12 cellular contexts compared by ENCODE assay signal in the genomic region with DNA sequence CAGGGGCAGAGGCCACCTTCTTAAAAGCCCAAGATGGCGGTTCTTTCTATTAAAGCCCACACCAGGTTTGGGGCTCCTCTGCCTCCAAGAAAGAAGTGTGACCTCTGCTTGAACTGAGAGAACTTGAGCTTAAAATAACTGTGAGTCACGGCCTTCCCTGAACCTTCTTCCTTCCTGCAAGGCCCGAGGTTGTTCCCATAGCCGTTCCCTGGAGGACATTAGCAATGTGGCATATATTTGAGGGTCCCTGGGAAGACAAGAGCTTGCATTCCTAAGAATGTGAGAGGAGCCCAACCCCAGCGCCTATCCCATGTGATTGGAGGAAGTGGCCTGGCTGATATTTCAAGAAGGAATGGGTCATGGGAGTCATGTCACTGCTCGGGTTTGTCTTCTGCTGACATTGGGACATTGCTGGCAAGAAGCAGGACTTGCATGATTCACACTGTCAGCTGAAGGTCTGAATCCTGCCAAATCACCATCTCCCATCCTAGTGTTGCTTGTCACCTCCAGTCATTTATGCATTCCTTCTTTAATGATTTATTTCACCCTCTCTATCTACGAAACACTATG.
DNase-seq lines count a peak whose midpoint lies in the region; ATAC-seq and TF ChIP-seq lines count a peak whose summit lies in the region.
"Had no signal": no experiment of that assay in that cellular context is flagged by ENCODE, and none has a peak within 500 bp of the region (broad histone marks: within the 10 kb centered on the region; RNA-seq: fewer than 3 reads in every experiment).

No MANE protein-coding gene starts in this region.

- TF ChIP-seq CTCF in SK-N-SH (IDR thresholded peaks at IDR 0.05) (no peak), psoas muscle (IDR thresholded peaks at IDR 0.05) (no peak), GM13977 (IDR thresholded peaks at IDR 0.05; ENCODE audit: extremely low read depth, insufficient read depth, missing control alignments) (no peak)

- POLR2A ChIA-PET in SK-N-SH (lab: Yijun Ruan, JAX) = no interaction called here

- H3K27me3 ChIP-seq in SK-N-SH (ENCODE audit: insufficient read depth) = no peaks in the 10 kb centered on the region
- no peaks in the 10 kb centered on the region for H3K27me3 ChIP-seq in psoas muscle (ENCODE audit: insufficient read depth in 3 of 3, low read length in 2 of 3)
- H3K27me3 ChIP-seq: neutrophil had no signal

- no peaks in the 10 kb centered on the region for H3K9me3 ChIP-seq in SK-N-SH
- no peaks in the 10 kb centered on the region for H3K9me3 ChIP-seq in psoas muscle
- H3K9me3 ChIP-seq: neutrophil had no signal

- TF ChIP-seq EP300 in SK-N-SH (IDR thresholded peaks at IDR 0.05; ENCODE audit: borderline replicate concordance in 1 of 2, low read depth in 1 of 2, low read length in 1 of 2) = no peak; a peak in 1 of 4 replicates

- TF ChIP-seq RAD21 in SK-N-SH (IDR thresholded peaks at IDR 0.05; ENCODE audit: low read length) = no peak

- in situ Hi-C loops in GM13977 (cut with MboI; ENCODE audit: low pct_unique_long_range_greater_than_20kb, low sequenced_read_pairs, unreplicated experiment) = no loop called here

- 42% methylated on average over 7 of the region's 7 CpGs for WGBS in SK-N-SH (ENCODE audit: low lambda C conversion rate)
- 24 to 31% (median 28%) methylated on average over 7 of the region's 7 CpGs for WGBS in psoas muscle, 3 donors

- H3K9ac ChIP-seq in SK-N-SH = peak overlapping the region; percentile 1; the same call in 1 of the 2 replicates

- H4K20me1 ChIP-seq in SK-N-SH (ENCODE audit: insufficient read depth) = no peaks in the 10 kb centered on the region

- CTCF ChIA-PET in SK-N-SH (lab: Yijun Ruan, JAX) = interaction anchor here (0.6 to 2.5 kb wide), 2 partner anchors 21 to 122 kb away, joined by 3 to 10 read pairs; no protein-coding TSS in a partner anchor

- no peaks in the 10 kb centered on the region for H3K9me2 ChIP-seq in SK-N-SH

- DNase-seq in ELR (ENCODE audit: low read depth) (peak; percentile 86), SK-N-SH (no peak), glomerular endothelial cell (ENCODE audit: extremely low read depth, low read depth, low spot score) (peak; percentile 54), psoas muscle (peak; percentile 62 to 63), dedifferentiated amniotic fluid mesenchymal stem cell (ENCODE audit: extremely low spot score) (no peak), GM13977 (ENCODE audit: low spot score) (no peak)
- DNase-seq: DMS79 treated with DMSO at 0.1 percent for 48 hours, erythroblast, NCI-H2081 treated with DMSO at 0.1 percent for 48 hours had no signal

- intact Hi-C loops in psoas muscle (cut with DNase I) = loop anchor here in 1 of 2 donors (5.0 kb wide), 1 partner anchor 62 kb away; no protein-coding TSS in a partner anchor

- H3K4me3 ChIP-seq in SK-N-SH (ENCODE audit: low read depth in 2 of 2, low read length in 1 of 2) (no peak overlapping the region), psoas muscle (no peak overlapping the region)

- H3K4me1 ChIP-seq in SK-N-SH (ENCODE audit: control insufficient read depth in 1 of 2, insufficient read depth in 2 of 2, low read depth in 1 of 2, low read length in 1 of 2) (peaks cover 3 to 13% of the 10 kb centered on the region in 2 experiments; a peak in 3 of 4 replicates), psoas muscle (peaks cover 18% of the 10 kb centered on the region)

- peak overlapping the region; percentile 34 for H3K4me2 ChIP-seq in SK-N-SH

- H3K79me2 ChIP-seq in SK-N-SH (ENCODE audit: insufficient read depth) = no peaks in the 10 kb centered on the region

- H2AFZ ChIP-seq in SK-N-SH (ENCODE audit: low read depth) = peak overlapping the region; percentile 58

- peak overlapping the region in 1 of 2 experiments; percentile 73; a peak in 2 of 4 replicates for H3K27ac ChIP-seq in SK-N-SH (ENCODE audit: low read depth in 2 of 2, low read length in 1 of 2)
- peak overlapping the region; percentile 58 for H3K27ac ChIP-seq in psoas muscle
- H3K27ac ChIP-seq: neutrophil had no signal

- no peaks in the 10 kb centered on the region for H3F3A ChIP-seq in SK-N-SH (replicated peaks; ENCODE audit: insufficient read depth)

- peak; percentile 91 to 99 (median 96) for ATAC-seq in psoas muscle
- no peak for ATAC-seq in GM19395 (IDR thresholded peaks at IDR 0.05; ENCODE audit: unreplicated experiment)
- ATAC-seq in HG03521 (IDR thresholded peaks at IDR 0.05; ENCODE audit: unreplicated experiment) = no peak

- H3K36me3 ChIP-seq in SK-N-SH (replicated peaks in 1 of 2; ENCODE audit: control insufficient read depth in 1 of 2, insufficient read depth in 2 of 2, low read length in 1 of 2) = no peaks in the 10 kb centered on the region
- no peaks in the 10 kb centered on the region for H3K36me3 ChIP-seq in psoas muscle (ENCODE audit: insufficient read depth in 1 of 2, low read depth in 1 of 2)
- H3K36me3 ChIP-seq: neutrophil had no signal

TF ChIP-seq in SK-N-SH, 30 proteins besides CTCF, POLR2A, EP300 and RAD21:
- TF ChIP-seq MEF2A (IDR thresholded peaks at IDR 0.05; ENCODE audit: borderline replicate concordance, low read depth) (peak; percentile 87), NRF1 (IDR thresholded peaks at IDR 0.05; ENCODE audit: low read depth, low read length) (no peak), FOXJ3 (CRISPR knock-in tag; IDR thresholded peaks at IDR 0.05) (no peak), YY1 (IDR thresholded peaks at IDR 0.05; ENCODE audit: low read depth) (peak; percentile 31; the same call in 1 of the 2 replicates), FOSL2 (IDR thresholded peaks at IDR 0.05; ENCODE audit: borderline replicate concordance, low read depth) (peak; percentile 56), POLR2AphosphoS5 (IDR thresholded peaks at IDR 0.05; ENCODE audit: low read depth, low read length) (no peak), SMC3 (IDR thresholded peaks at IDR 0.05; ENCODE audit: low read depth, low read length) (no peak), NFIC (IDR thresholded peaks at IDR 0.05; ENCODE audit: borderline replicate concordance) (peak; percentile 12; the same call in 1 of the 2 replicates), JUND (IDR thresholded peaks at IDR 0.05) (peak; percentile 10; the same call in 1 of the 2 replicates), GABPA (IDR thresholded peaks at IDR 0.05; ENCODE audit: low read depth) (no peak), ELF1 (IDR thresholded peaks at IDR 0.05) (0 out of 2 replicates have a peak, but pooled peaks have one; percentile 28), RXRA (IDR thresholded peaks at IDR 0.05; ENCODE audit: borderline replicate concordance, low read depth) (peak; percentile 98), TCF12 (IDR thresholded peaks at IDR 0.05) (peak; percentile 37; the same call in 1 of the 2 replicates)
- TF ChIP-seq, protein P1, sequence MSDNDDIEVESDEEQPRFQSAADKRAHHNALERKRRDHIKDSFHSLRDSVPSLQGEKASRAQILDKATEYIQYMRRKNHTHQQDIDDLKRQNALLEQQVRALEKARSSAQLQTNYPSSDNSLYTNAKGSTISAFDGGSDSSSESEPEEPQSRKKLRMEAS (IDR thresholded peaks at IDR 0.05; ENCODE audit: low read depth) = no peak
- TF ChIP-seq, protein P2, sequence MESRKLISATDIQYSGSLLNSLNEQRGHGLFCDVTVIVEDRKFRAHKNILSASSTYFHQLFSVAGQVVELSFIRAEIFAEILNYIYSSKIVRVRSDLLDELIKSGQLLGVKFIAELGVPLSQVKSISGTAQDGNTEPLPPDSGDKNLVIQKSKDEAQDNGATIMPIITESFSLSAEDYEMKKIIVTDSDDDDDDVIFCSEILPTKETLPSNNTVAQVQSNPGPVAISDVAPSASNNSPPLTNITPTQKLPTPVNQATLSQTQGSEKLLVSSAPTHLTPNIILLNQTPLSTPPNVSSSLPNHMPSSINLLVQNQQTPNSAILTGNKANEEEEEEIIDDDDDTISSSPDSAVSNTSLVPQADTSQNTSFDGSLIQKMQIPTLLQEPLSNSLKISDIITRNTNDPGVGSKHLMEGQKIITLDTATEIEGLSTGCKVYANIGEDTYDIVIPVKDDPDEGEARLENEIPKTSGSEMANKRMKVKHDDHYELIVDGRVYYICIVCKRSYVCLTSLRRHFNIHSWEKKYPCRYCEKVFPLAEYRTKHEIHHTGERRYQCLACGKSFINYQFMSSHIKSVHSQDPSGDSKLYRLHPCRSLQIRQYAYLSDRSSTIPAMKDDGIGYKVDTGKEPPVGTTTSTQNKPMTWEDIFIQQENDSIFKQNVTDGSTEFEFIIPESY (IDR thresholded peaks at IDR 0.05; ENCODE audit: borderline replicate concordance, low read depth) = no peak
- TF ChIP-seq, protein P3, sequence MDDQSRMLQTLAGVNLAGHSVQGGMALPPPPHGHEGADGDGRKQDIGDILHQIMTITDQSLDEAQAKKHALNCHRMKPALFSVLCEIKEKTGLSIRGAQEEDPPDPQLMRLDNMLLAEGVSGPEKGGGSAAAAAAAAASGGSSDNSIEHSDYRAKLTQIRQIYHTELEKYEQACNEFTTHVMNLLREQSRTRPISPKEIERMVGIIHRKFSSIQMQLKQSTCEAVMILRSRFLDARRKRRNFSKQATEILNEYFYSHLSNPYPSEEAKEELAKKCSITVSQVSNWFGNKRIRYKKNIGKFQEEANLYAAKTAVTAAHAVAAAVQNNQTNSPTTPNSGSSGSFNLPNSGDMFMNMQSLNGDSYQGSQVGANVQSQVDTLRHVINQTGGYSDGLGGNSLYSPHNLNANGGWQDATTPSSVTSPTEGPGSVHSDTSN (IDR thresholded peaks at IDR 0.05) = peak; percentile 50
- TF ChIP-seq, protein P4, sequence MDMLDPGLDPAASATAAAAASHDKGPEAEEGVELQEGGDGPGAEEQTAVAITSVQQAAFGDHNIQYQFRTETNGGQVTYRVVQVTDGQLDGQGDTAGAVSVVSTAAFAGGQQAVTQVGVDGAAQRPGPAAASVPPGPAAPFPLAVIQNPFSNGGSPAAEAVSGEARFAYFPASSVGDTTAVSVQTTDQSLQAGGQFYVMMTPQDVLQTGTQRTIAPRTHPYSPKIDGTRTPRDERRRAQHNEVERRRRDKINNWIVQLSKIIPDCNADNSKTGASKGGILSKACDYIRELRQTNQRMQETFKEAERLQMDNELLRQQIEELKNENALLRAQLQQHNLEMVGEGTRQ (IDR thresholded peaks at IDR 0.05; ENCODE audit: borderline replicate concordance, low read depth, low read length) = no peak

Comparison
In these comparisons a context has a peak if more than half of its experiments do, and no peak if none do; other contexts are left out.
1. DNase-seq: peak in ELR (single experiment), glomerular endothelial cell (single experiment) and psoas muscle (2 of 2); none in SK-N-SH (single experiment), dedifferentiated amniotic fluid mesenchymal stem cell (single experiment) and GM13977 (single experiment).
2. ATAC-seq: peak in psoas muscle (4 of 4); none in GM19395 (single experiment) and HG03521 (single experiment).